In the genomic region with DNA sequence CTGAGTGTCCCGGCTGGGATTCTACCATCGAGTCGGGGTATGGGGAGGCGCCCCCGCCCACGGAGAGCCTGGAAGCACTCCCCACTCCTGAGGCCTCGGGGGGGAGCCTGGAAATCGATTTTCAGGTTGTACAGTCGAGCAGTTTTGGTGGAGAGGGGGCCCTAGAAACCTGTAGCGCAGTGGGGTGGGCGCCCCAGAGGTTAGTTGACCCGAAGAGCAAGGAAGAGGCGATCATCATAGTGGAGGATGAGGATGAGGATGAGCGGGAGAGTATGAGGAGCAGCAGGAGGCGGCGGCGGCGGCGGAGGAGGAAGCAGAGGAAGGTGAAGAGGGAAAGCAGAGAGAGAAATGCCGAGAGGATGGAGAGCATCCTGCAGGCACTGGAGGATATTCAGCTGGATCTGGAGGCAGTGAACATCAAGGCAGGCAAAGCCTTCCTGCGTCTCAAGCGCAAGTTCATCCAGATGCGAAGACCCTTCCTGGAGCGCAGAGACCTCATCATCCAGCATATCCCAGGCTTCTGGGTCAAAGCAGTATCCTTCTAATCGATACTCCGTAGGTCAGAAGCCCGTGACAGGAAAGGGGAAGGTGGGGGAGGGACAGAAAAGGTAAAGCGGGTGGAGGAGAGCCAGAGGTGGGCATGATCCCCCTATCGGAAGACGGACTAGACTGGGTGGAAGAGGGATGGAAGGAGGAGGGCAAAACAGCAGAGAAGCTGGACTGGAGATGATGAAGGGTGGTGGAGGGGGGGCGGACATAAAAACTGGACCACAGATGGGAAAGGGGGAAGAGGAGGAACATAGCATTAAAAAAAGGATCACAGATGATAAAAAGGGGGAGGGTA, we compare ENCODE assay signal across 8 cellular contexts. TPM values are rescaled to one million over a fixed set of nuclear protein-coding genes. Genes with fewer than 3 reads are reported as not detected.
DNase-seq lines count a peak whose midpoint lies in the region; ATAC-seq, FAIRE-seq and TF ChIP-seq lines count a peak whose summit lies in the region.

No MANE protein-coding gene starts in this region.

- H3F3A ChIP-seq in SU-DHL-6 (ENCODE audit: insufficient read depth) = peaks cover 9% of the 10 kb centered on the region; the same call in 1 of the 2 replicates

- H3K79me2 ChIP-seq in SU-DHL-6 (ENCODE audit: insufficient read depth, low read length) = peaks cover 14% of the 10 kb centered on the region; the same call in 1 of the 2 replicates

- H3K27ac ChIP-seq in SU-DHL-6 (ENCODE audit: low read depth, low read length) (no peak overlapping the region), sigmoid colon (peak overlapping the region; percentile 92 to 97 (median 96))

- no peak overlapping the region for H2AFZ ChIP-seq in SU-DHL-6 (ENCODE audit: low read depth, low read length, severe bottlenecking)

- no peak for ATAC-seq in HG03378 (IDR thresholded peaks at IDR 0.05; ENCODE audit: unreplicated experiment)

- H3K36me3 ChIP-seq in SU-DHL-6 (ENCODE audit: low read length) (no peaks in the 10 kb centered on the region), sigmoid colon (peaks cover 0 to 34% (median 7%) of the 10 kb centered on the region in 4 donors)

- no peak for TF ChIP-seq EP300 in sigmoid colon (IDR thresholded peaks at IDR 0.05)

- H3K4me2 ChIP-seq in SU-DHL-6 (ENCODE audit: low read depth, low read length, poor library complexity, severe bottlenecking) = peak overlapping the region; percentile 48

- H3K9me2 ChIP-seq in SU-DHL-6 (replicated peaks; ENCODE audit: insufficient read depth, low read length) = no peaks in the 10 kb centered on the region

- no peak for DNase-seq in GM18507 (ENCODE audit: extremely low spot score, insufficient read length, low read depth)
- DNase-seq in fibroblast of pulmonary artery (ENCODE audit: low read depth) = no peak
- no peak for DNase-seq in sigmoid colon
- DNase-seq in mesenteric fat pad (ENCODE audit: low spot score) = no peak
- no peak for DNase-seq in SKM-1 treated with dmso at 0.1 percent for 144 hours (lab: John Stamatoyannopoulos, UW; ENCODE audit: unreplicated experiment)
- no peak for DNase-seq in T1000 (lab: John Stamatoyannopoulos, UW)

- 9 to 14% methylated on average over 31 of the region's 31 CpGs for WGBS in sigmoid colon, 2 donors

- peak; percentile 62 for FAIRE-seq in GM18507 (lab: Jason Lieb, UNC)

- intact Hi-C loops in sigmoid colon (cut with DNase I) = no loop called here

- peaks cover 0 to 49% (median 36%) of the 10 kb centered on the region in 4 donors for H3K4me1 ChIP-seq in sigmoid colon

- no peak for TF ChIP-seq POLR2A in sigmoid colon (IDR thresholded peaks at IDR 0.05)

- peak overlapping the region; percentile 81 for H3K9ac ChIP-seq in SU-DHL-6 (ENCODE audit: low read length)

- TF ChIP-seq CTCF in SU-DHL-6 (IDR thresholded peaks at IDR 0.05; ENCODE audit: insufficient read depth, low read length, poor library complexity, severe bottlenecking) = no peak
- TF ChIP-seq CTCF in fibroblast of pulmonary artery (IDR thresholded peaks at IDR 0.05; ENCODE audit: low read length, missing control alignments) = no peak
- no peak for TF ChIP-seq CTCF in sigmoid colon (IDR thresholded peaks at IDR 0.05)

- no peaks in the 10 kb centered on the region for H4K20me1 ChIP-seq in SU-DHL-6 (ENCODE audit: low read depth, low read length)

- H3K4me3 ChIP-seq in SU-DHL-6 (ENCODE audit: insufficient read depth, low read length, poor library complexity, severe bottlenecking) = peak overlapping the region; percentile 59
- H3K4me3 ChIP-seq in fibroblast of pulmonary artery (replicated peaks; ENCODE audit: low read depth, low read length) = peak overlapping the region; percentile 72
- peak overlapping the region; percentile 81 to 86 (median 86) for H3K4me3 ChIP-seq in sigmoid colon

- H3K27me3 ChIP-seq in SU-DHL-6 (ENCODE audit: low read length) (no peaks in the 10 kb centered on the region), sigmoid colon (no peaks in the 10 kb centered on the region)

- H3K9me3 ChIP-seq in SU-DHL-6 (ENCODE audit: insufficient read depth, low read length) (no peaks in the 10 kb centered on the region), sigmoid colon (no peaks in the 10 kb centered on the region)

RNA-seq across cellular contexts. Expression of gene TSPYL2, which starts 0.8 kb away (rescaled TPM):
- total RNA-seq in sigmoid colon = 100 to 1,000 TPM in 1 of 4 donors, 10 to 100 TPM in 3; 50.3 to 109 (median 71.6) TPM
- polyA plus RNA-seq in sigmoid colon = 10 to 100 TPM in 1 of 3 donors, 1 to 10 TPM in 2; 2.5 to 25.8 (median 6.6) TPM
- total RNA-seq in mesenteric fat pad = 33.8 TPM

RNA-seq across cellular contexts. Expression of gene KANTR, which starts 10.9 kb away (rescaled TPM):
- total RNA-seq in sigmoid colon = 10 to 100 TPM; 15.7 to 26.6 (median 15.9) TPM
- polyA plus RNA-seq in sigmoid colon = 1 to 10 TPM in 1 of 3 donors, under 1 TPM in 2; 0.46 to 6.0 (median 0.60) TPM
- 10.2 TPM for total RNA-seq in mesenteric fat pad

RNA-seq across cellular contexts. Expression of gene GPR173, which starts 34.4 kb away (rescaled TPM):
- total RNA-seq in sigmoid colon (1 to 10 TPM; 1.3 to 5.6 (median 2.1) TPM), mesenteric fat pad (1.9 TPM)
- 1 to 10 TPM in 1 of 3 donors, under 1 TPM in 1, not detected in 1; 0.23 to 1.0 TPM for polyA plus RNA-seq in sigmoid colon
